17 cellular contexts compared by ENCODE assay signal in genomic region chr11:69468911-69469885, GRCh38. TPM values are rescaled to one million over a fixed set of nuclear protein-coding genes. Genes with fewer than 3 reads are reported as not detected.
DNase-seq lines count a peak whose midpoint lies in the region; ATAC-seq, FAIRE-seq and TF ChIP-seq lines count a peak whose summit lies in the region.
"Had no signal": no experiment of that assay in that cellular context is flagged by ENCODE, and none has a peak within 500 bp of the region (broad histone marks: within the 10 kb centered on the region; RNA-seq: fewer than 3 reads in every experiment).

No MANE protein-coding gene starts in this region.

- H2BK5ac ChIP-seq in IMR-90 (ENCODE audit: low read depth, low read length, poor library complexity, severe bottlenecking) = no peak overlapping the region

- no peak overlapping the region for H3K27ac ChIP-seq in BLaER1
- no peak overlapping the region for H3K27ac ChIP-seq in IMR-90 (ENCODE audit: insufficient read depth, low read length)
- H3K27ac ChIP-seq in liver (ENCODE audit: low read depth in 1 of 2, low read length in 2 of 2) = no peak overlapping the region
- H3K27ac ChIP-seq in small intestine (ENCODE audit: low read depth in 1 of 2, low read length in 1 of 2) = no peak overlapping the region

- no peaks in the 10 kb centered on the region for H3K36me3 ChIP-seq in BLaER1
- no peaks in the 10 kb centered on the region for H3K36me3 ChIP-seq in IMR-90 (ENCODE audit: control insufficient read depth, insufficient read depth, low read length)
- H3K36me3 ChIP-seq in liver (ENCODE audit: control insufficient read depth in 4 of 4, insufficient read depth in 3 of 4, low read depth in 1 of 4, low read length in 3 of 4) = no peaks in the 10 kb centered on the region
- H3K36me3 ChIP-seq in small intestine (ENCODE audit: control insufficient read depth in 2 of 2, insufficient read depth in 2 of 2, low read length in 2 of 2) = no peaks in the 10 kb centered on the region

- H3K79me1 ChIP-seq in IMR-90 (ENCODE audit: low read depth in 1 of 2, low read length in 2 of 2) = no peaks in the 10 kb centered on the region

- H3K56ac ChIP-seq in IMR-90 (ENCODE audit: extremely low read depth, insufficient read depth, low read length) = no peak overlapping the region

- no peak overlapping the region for H4K8ac ChIP-seq in IMR-90 (ENCODE audit: low read depth in 2 of 2, low read length in 2 of 2)

- POLR2A ChIA-PET in IMR-90 (lab: Charles Lee; ENCODE audit: unreplicated experiment) = no interaction called here

- no peak for TF ChIP-seq POLR2A in IMR-90 (IDR thresholded peaks at IDR 0.05; ENCODE audit: low read depth, low read length)

- in situ Hi-C loops in IMR-90 (cut with MboI; ENCODE audit: low sequenced_read_pairs) = no loop called here

- dilution Hi-C loops in IMR-90 (cut with HindIII; ENCODE audit: low sequenced_read_pairs, unreplicated experiment) = no loop called here

- H3K4me3 ChIP-seq in BLaER1 (no peak overlapping the region), IMR-90 (ENCODE audit: insufficient read depth, low read depth, low read length) (no peak overlapping the region), liver (ENCODE audit: low read depth in 1 of 3, low read length in 3 of 3) (no peak overlapping the region), small intestine (ENCODE audit: low read depth in 1 of 2, low read length in 2 of 2) (no peak overlapping the region)

- peaks cover 3% of the 10 kb centered on the region; the same call in 1 of the 2 replicates for H3K9me3 ChIP-seq in BLaER1
- peaks cover 11% of the 10 kb centered on the region for H3K9me3 ChIP-seq in IMR-90 (ENCODE audit: control insufficient read depth, insufficient read depth, low read length)
- H3K9me3 ChIP-seq in liver (ENCODE audit: control insufficient read depth in 4 of 4, low read length in 3 of 4) = no peaks in the 10 kb centered on the region
- H3K9me3 ChIP-seq in small intestine (ENCODE audit: control insufficient read depth, low read depth) = no peaks in the 10 kb centered on the region

- H4K91ac ChIP-seq in IMR-90 (ENCODE audit: insufficient read depth, low read depth, low read length) = no peak overlapping the region

- H2BK120ac ChIP-seq in IMR-90 (ENCODE audit: low read depth, low read length) = no peak overlapping the region

- H3K4me2 ChIP-seq in BLaER1 (peak overlapping the region; percentile 19; the same call in 1 of the 2 replicates), IMR-90 (ENCODE audit: low read depth, low read length) (no peak overlapping the region)

- H3K9me1 ChIP-seq in IMR-90 (ENCODE audit: insufficient read depth, low read length) = no peaks in the 10 kb centered on the region

- no TSS peak for BruUV-seq in IMR-90 (replicated peaks; lab: Mats Ljungman, UMichigan)

- FAIRE-seq in small intestine (lab: Jason Lieb, UNC) = no peak

- H2AK5ac ChIP-seq in IMR-90 (ENCODE audit: low read depth, low read length) = 0 out of 2 replicates have a peak overlapping the region, but pooled peaks have one; percentile 12

- CTCF ChIA-PET in IMR-90 (lab: Yijun Ruan, JAX) = no interaction called here

- intact Hi-C loops in IMR-90 (cut with micrococcal nuclease) (no loop called here), sciatic nerve (cut with DNase I) (no loop called here)

- 86% methylated on average over 14 of the region's 25 CpGs; no CpG with 5 or more reads in 1 of the 2 experiments for WGBS in IMR-90 (ENCODE audit: extremely low coverage in 2 of 2, insufficient read length in 1 of 2), 2 experiments
- 44% methylated on average over 25 of the region's 25 CpGs for WGBS in liver
- 67 to 82% (median 68%) methylated on average over 25 of the region's 25 CpGs for WGBS in small intestine, 3 donors

- H3K14ac ChIP-seq in IMR-90 (replicated peaks; ENCODE audit: low read depth, low read length) = no peak overlapping the region

- no peak overlapping the region for H3K23ac ChIP-seq in IMR-90 (ENCODE audit: low read depth, low read length)

- no peak overlapping the region for H2BK15ac ChIP-seq in IMR-90 (ENCODE audit: low read depth, low read length)

- H3K27me3 ChIP-seq in BLaER1 (no peaks in the 10 kb centered on the region), IMR-90 (ENCODE audit: control insufficient read depth, insufficient read depth, low read length) (no peaks in the 10 kb centered on the region), liver (ENCODE audit: control insufficient read depth in 4 of 4, insufficient read depth in 4 of 4, low read length in 3 of 4) (no peaks in the 10 kb centered on the region), small intestine (ENCODE audit: control insufficient read depth in 2 of 2, insufficient read depth in 2 of 2, low read length in 2 of 2) (peaks cover 0 to 3% of the 10 kb centered on the region in 2 donors)

- H3K9ac ChIP-seq in BLaER1 = no peak overlapping the region
- no peak overlapping the region for H3K9ac ChIP-seq in IMR-90 (ENCODE audit: low read depth, low read length)
- H3K9ac ChIP-seq in liver (ENCODE audit: low read depth in 1 of 2, low read length in 2 of 2) = peak overlapping the region in 1 of 2 donors; percentile 25

- DNase-seq in IMR-90 (no peak), small intestine (peak; percentile 45), activated T-cell treated with anti-CD3 and anti-CD28 coated beads for 4 hours (no peak), sciatic nerve (ENCODE audit: low spot score) (no peak)
- DNase-seq: AML-193, COR-L47, EL, H9, NCI-H1417 treated with DMSO at 0.1 percent for 48 hours, NCI-H1930, NCI-H526 treated with DMSO at 0.1 percent for 48 hours, SIG-M5 had no signal

- H2AK9ac ChIP-seq in IMR-90 (replicated peaks; ENCODE audit: low read depth, low read length, poor library complexity) = no peak overlapping the region

- H3K4ac ChIP-seq in IMR-90 (ENCODE audit: low read depth, low read length) = no peak overlapping the region

- no peak overlapping the region for H3K18ac ChIP-seq in IMR-90 (ENCODE audit: low read depth, low read length)

- no peak overlapping the region for H4K5ac ChIP-seq in IMR-90 (ENCODE audit: low read depth, low read length)

- H4K20me1 ChIP-seq in BLaER1 = no peaks in the 10 kb centered on the region
- H4K20me1 ChIP-seq in IMR-90 (ENCODE audit: insufficient read depth, low read length) = no peaks in the 10 kb centered on the region

- H2BK20ac ChIP-seq in IMR-90 (ENCODE audit: low read depth, low read length) = no peak overlapping the region

- H3K4me1 ChIP-seq in BLaER1 (peaks cover 21% of the 10 kb centered on the region), IMR-90 (ENCODE audit: control insufficient read depth, insufficient read depth, low read length) (no peaks in the 10 kb centered on the region), liver (ENCODE audit: control insufficient read depth in 4 of 4, insufficient read depth in 4 of 4, low read length in 3 of 4) (peaks cover 7 to 20% (median 16%) of the 10 kb centered on the region in 4 donors), small intestine (ENCODE audit: control insufficient read depth in 2 of 2, insufficient read depth in 1 of 2, low read depth in 1 of 2, low read length in 1 of 2) (peaks cover 0 to 2% of the 10 kb centered on the region in 2 donors)

- ATAC-seq in IMR-90 (ENCODE audit: low read depth) (no peak), HG03039 (IDR thresholded peaks at IDR 0.05; ENCODE audit: unreplicated experiment) (no peak), sciatic nerve (no peak)

- TF ChIP-seq RAD21 in IMR-90 (IDR thresholded peaks at IDR 0.05; ENCODE audit: low read length) (no peak), liver (IDR thresholded peaks at IDR 0.05) (peak in 1 of 2 donors; percentile 53)

- H2AFZ ChIP-seq in IMR-90 (replicated peaks; ENCODE audit: low read length, poor library complexity) = no peak overlapping the region

- no peak for TF ChIP-seq CTCF in IMR-90 (conservative IDR thresholded peaks at IDR 0.05; ENCODE audit: low read depth, low read length)
- no peak for TF ChIP-seq CTCF in liver (IDR thresholded peaks at IDR 0.05; ENCODE audit: low read depth, low read length, missing input control)

TF ChIP-seq in IMR-90, 13 proteins besides CTCF, POLR2A, EP300 and RAD21 (continues in another document):
- TF ChIP-seq CHD1 (IDR thresholded peaks at IDR 0.05; ENCODE audit: low read depth, low read length) (no peak), RFX5 (IDR thresholded peaks at IDR 0.05; ENCODE audit: low read depth, low read length) (no peak), CEBPB (IDR thresholded peaks at IDR 0.05; ENCODE audit: low read depth, low read length) (no peak), FOS (IDR thresholded peaks at IDR 0.05; ENCODE audit: low read depth, low read length) (no peak), RCOR1 (IDR thresholded peaks at IDR 0.05; ENCODE audit: insufficient replicate concordance, low read length) (no peak), BHLHE40 (IDR thresholded peaks at IDR 0.05; ENCODE audit: low read depth, low read length) (no peak), MXI1 (IDR thresholded peaks at IDR 0.05; ENCODE audit: borderline replicate concordance, low read depth, low read length) (no peak)

TF ChIP-seq in liver, 16 proteins besides CTCF, POLR2A, EP300 and RAD21 (continues in another document):
- peak; percentile 82 for TF ChIP-seq YY1 (IDR thresholded peaks at IDR 0.05)
- TF ChIP-seq TAF1 (conservative IDR thresholded peaks at IDR 0.05) = no peak
- peak; percentile 22 for TF ChIP-seq FOXA2 (IDR thresholded peaks at IDR 0.05)
- peak; percentile 85 to 90 for TF ChIP-seq RXRA (IDR thresholded peaks at IDR 0.05)
- TF ChIP-seq FOXA1 (IDR thresholded peaks at IDR 0.05) = no peak
- peak; percentile 63 for TF ChIP-seq MAX (IDR thresholded peaks at IDR 0.05)
- peak in 1 of 2 donors; percentile 37 for TF ChIP-seq GABPA (IDR thresholded peaks at IDR 0.05 in 1 of 2, conservative IDR thresholded peaks at IDR 0.05 in 1 of 2)
- peak in 1 of 2 donors; percentile 56 for TF ChIP-seq EGR1 (IDR thresholded peaks at IDR 0.05; ENCODE audit: low read depth in 2 of 2)
- peak; percentile 32 for TF ChIP-seq NR2F2 (IDR thresholded peaks at IDR 0.05)
- TF ChIP-seq JUND (IDR thresholded peaks at IDR 0.05) = peak in 1 of 2 donors; percentile 52
- TF ChIP-seq HNF4A (conservative IDR thresholded peaks at IDR 0.05) = peak; percentile 77 to 81
- no peak for TF ChIP-seq ATF3 (IDR thresholded peaks at IDR 0.05)
- peak; percentile 20 for TF ChIP-seq HNF4G (IDR thresholded peaks at IDR 0.05)

RNA-seq across cellular contexts. Expression of gene LINC01488, which starts 12.3 kb away (rescaled TPM):
- total RNA-seq in IMR-90 (2012; rRNA removed) (not detected in 2 replicates), liver (under 1 TPM; 0.05 to 0.59 TPM), sciatic nerve (not detected)
- polyA plus RNA-seq in IMR-90 (2012; rRNA removed) (not detected in 2 replicates), liver (1 to 10 TPM in 1 of 2 donors, under 1 TPM in 1; 0.61 to 2.3 TPM), small intestine (not detected)
- not detected in 2 replicates for polyA plus RNA-seq in IMR-90 (2012; cell fraction: cytosol; rRNA removed)
- polyA plus RNA-seq in IMR-90 (2012; cell fraction: nucleus; rRNA removed; ENCODE audit: low replicate concordance) = not detected in 2 replicates
- total RNA-seq: H9, OCI-LY7 had no signal
- polyA plus RNA-seq: IgD-negative memory B cell had no signal
